8 cellular contexts compared by ENCODE assay signal in the genomic region with DNA sequence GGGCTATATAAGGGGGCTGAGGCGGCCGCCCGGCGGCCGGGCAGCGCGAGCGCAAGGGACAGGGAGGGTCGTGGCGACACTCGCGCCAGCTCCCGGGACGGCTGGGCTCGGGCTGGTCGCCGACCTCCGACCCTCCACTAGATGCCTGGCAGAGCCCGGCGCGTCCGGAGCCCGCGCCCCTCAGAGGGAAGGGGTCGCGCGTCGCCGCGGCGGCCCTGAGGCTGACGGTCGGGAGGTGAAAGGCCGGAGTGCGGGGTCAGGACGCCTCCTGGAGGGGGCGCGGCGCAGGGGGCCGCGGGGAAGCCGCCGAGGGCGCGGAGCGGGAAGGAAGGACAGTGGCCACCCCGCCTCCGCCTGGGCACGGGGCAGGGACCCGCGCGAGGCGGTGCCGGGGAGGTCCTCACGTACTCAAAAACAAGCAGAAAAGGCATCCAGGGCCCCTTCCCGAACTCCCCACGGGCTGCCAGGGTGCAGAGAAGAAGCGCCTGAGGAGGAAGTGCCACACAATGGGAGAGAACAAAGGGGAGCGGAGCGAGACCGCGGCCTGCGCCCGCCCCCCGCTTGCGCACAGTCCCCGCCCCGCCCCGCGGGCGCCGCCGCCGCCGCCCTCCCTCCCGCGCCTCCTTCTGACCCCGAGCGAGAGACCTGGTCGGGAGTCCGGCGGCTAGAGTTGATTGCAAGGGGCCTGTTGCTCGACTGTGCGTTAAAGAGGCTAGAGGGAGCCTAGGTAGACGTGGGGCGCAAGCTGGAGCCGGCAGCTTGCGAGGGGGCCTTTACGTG. TPM values are rescaled to one million over a fixed set of nuclear protein-coding genes. Genes with fewer than 3 reads are reported as not detected.
DNase-seq lines count a peak whose midpoint lies in the region; ATAC-seq and TF ChIP-seq lines count a peak whose summit lies in the region.

No MANE protein-coding gene starts in this region.

- CTCF ChIA-PET in activated CD8-positive, alpha-beta T cell treated with anti-CD3 and anti-CD28 coated beads for 36 hours (lab: Charles Lee): interaction anchor here (1.0 to 2.6 kb wide), 5 partner anchors 10 to 366 kb away, joined by 3 to 9 read pairs (median 3); no protein-coding TSS in a partner anchor

- intact Hi-C loops in activated CD8-positive, alpha-beta T cell treated with anti-CD3 and anti-CD28 coated beads for 36 hours (cut with micrococcal nuclease): no loop called here

- H3K36me3 Mint-ChIP-seq in activated CD8-positive, alpha-beta T cell treated with anti-CD3 and anti-CD28 coated beads for 36 hours (ENCODE audit: low read depth): no peaks in the 10 kb centered on the region

- no peaks in the 10 kb centered on the region for H3K9me3 Mint-ChIP-seq in activated CD8-positive, alpha-beta T cell treated with anti-CD3 and anti-CD28 coated beads for 36 hours

- peaks cover 4% of the 10 kb centered on the region for H3K27me3 Mint-ChIP-seq in activated CD8-positive, alpha-beta T cell treated with anti-CD3 and anti-CD28 coated beads for 36 hours

- ATAC-seq in GM19025 (IDR thresholded peaks at IDR 0.05; ENCODE audit: low read depth, unreplicated experiment) (peak; percentile 42), HG03139 (IDR thresholded peaks at IDR 0.05; ENCODE audit: unreplicated experiment) (peak; percentile 43), lung (ENCODE audit: insufficient read depth, low FRiP score) (peak; percentile 78)
- peak; percentile 45 for ATAC-seq in activated CD8-positive, alpha-beta T cell treated with anti-CD3 and anti-CD28 coated beads for 36 hours

- peak overlapping the region; percentile 100 for H3K27ac ChIP-seq in lung (ENCODE audit: low read depth in 1 of 2, low read length in 1 of 2)

- H3K27ac Mint-ChIP-seq in activated CD8-positive, alpha-beta T cell treated with anti-CD3 and anti-CD28 coated beads for 36 hours: peak overlapping the region; percentile 92

- no peak for TF ChIP-seq CTCF in activated CD8-positive, alpha-beta T cell treated with anti-CD3 and anti-CD28 coated beads for 36 hours (IDR thresholded peaks at IDR 0.05)
- no peak for TF ChIP-seq CTCF in lung (IDR thresholded peaks at IDR 0.05; ENCODE audit: control extremely low read depth, extremely low read depth)

- POLR2A ChIA-PET in activated CD8-positive, alpha-beta T cell treated with anti-CD3 and anti-CD28 coated beads for 36 hours (lab: Charles Lee): interaction anchor here (0.6 to 4.9 kb wide), 17 partner anchors 10 to 364 kb away, joined by 3 to 25 read pairs (median 4); a partner anchor contains a TSS

- H3K27me3 ChIP-seq in lung (ENCODE audit: control insufficient read depth, insufficient read depth): no peaks in the 10 kb centered on the region

- peaks cover 3 to 13% of the 10 kb centered on the region in 2 donors for H3K4me1 ChIP-seq in lung (ENCODE audit: control insufficient read depth in 2 of 2, insufficient read depth in 2 of 2, low read length in 2 of 2)

- peak overlapping the region; percentile 85 for H3K4me3 Mint-ChIP-seq in activated CD8-positive, alpha-beta T cell treated with anti-CD3 and anti-CD28 coated beads for 36 hours

- H3K36me3 ChIP-seq in lung (ENCODE audit: control insufficient read depth in 2 of 2, insufficient read depth in 2 of 2, low read length in 2 of 2): no peaks in the 10 kb centered on the region

- WGBS in lung, 2 donors: 0% methylated on average over 71 to 89 of the region's 89 CpGs

- H3K4me1 Mint-ChIP-seq in activated CD8-positive, alpha-beta T cell treated with anti-CD3 and anti-CD28 coated beads for 36 hours (ENCODE audit: low read depth): peaks cover 35% of the 10 kb centered on the region

- H3K4me3 ChIP-seq in lung: peak overlapping the region; percentile 57

- DNase-seq in Ammon's horn (ENCODE audit: low spot score) (peak; percentile 86), NCI-H510A treated with DMSO at 0.1 percent for 48 hours (lab: John Stamatoyannopoulos, UW) (peak; percentile 68), lung (ENCODE audit: low spot score) (peak; percentile 77)
- DNase-seq in activated CD8-positive, alpha-beta T cell treated with anti-CD3 and anti-CD28 coated beads for 36 hours: peak; percentile 66
- peak; percentile 64 for DNase-seq in effector CD8-positive, alpha-beta T cell (lab: John Stamatoyannopoulos, UW)
- DNase-seq in stimulated activated CD8-positive, alpha-beta memory T cell treated with anti-CD3 and anti-CD28 coated beads, Interleukin-12 subunit alpha, Interleukin-12 subunit beta, amount 100 ng/mL, for 4 hours (ENCODE audit: low read depth): peak; percentile 45

- no peaks in the 10 kb centered on the region for H3K9me3 ChIP-seq in lung (ENCODE audit: control insufficient read depth in 2 of 2, insufficient read depth in 1 of 2, low read length in 1 of 2)

RNA-seq across cellular contexts. Expression of a gene that starts 0.8 kb away (rescaled TPM):
- total RNA-seq in activated CD8-positive, alpha-beta T cell treated with anti-CD3 and anti-CD28 coated beads for 36 hours: 10 to 100 TPM in 1 of 2 experiments, 1 to 10 TPM in 1; 9.8 to 10.0 TPM
- total RNA-seq in lung: 10 to 100 TPM; 23.7 to 51.8 TPM
- 10 to 100 TPM in 1 of 2 donors, 1 to 10 TPM in 1; 4.4 to 20.9 TPM for polyA plus RNA-seq in lung

Comparison
In these comparisons a context has a peak if more than half of its experiments do, and no peak if none do; other contexts are left out.
1. Peak in every context shown above with its lines: DNase-seq, ATAC-seq, H3K4me3 ChIP-seq and H3K27ac ChIP-seq.